Comparison of ENCODE assay signal across 17 cellular contexts in genomic region chr5:102856374-102856748, GRCh38.
DNase-seq lines count a peak whose midpoint lies in the region; ATAC-seq, FAIRE-seq and TF ChIP-seq lines count a peak whose summit lies in the region.
"Had no signal": no experiment of that assay in that cellular context is flagged by ENCODE, and none has a peak within 500 bp of the region (broad histone marks: within the 10 kb centered on the region; RNA-seq: fewer than 3 reads in every experiment).

No MANE protein-coding gene starts in this region.

- H2AFZ ChIP-seq in keratinocyte (ENCODE audit: control insufficient read depth, low read length) = no peak overlapping the region
- H2AFZ ChIP-seq: PC-9 had no signal

- no peak overlapping the region for H3K9ac ChIP-seq in keratinocyte (ENCODE audit: control insufficient read depth, extremely low read depth, insufficient read depth, low read length)

- peaks cover 22% of the 10 kb centered on the region for H3K4me1 Mint-ChIP-seq in MCF 10A (ENCODE audit: insufficient read depth, unreplicated experiment)

- TF ChIP-seq CTCF in MCF 10A (IDR thresholded peaks at IDR 0.05; ENCODE audit: unreplicated experiment) (no peak), breast epithelium (IDR thresholded peaks at IDR 0.05) (no peak), cardiac fibroblast (IDR thresholded peaks at IDR 0.05; ENCODE audit: low read depth, low read length) (no peak), keratinocyte (optimal IDR thresholded peaks at IDR 0.05 in 1 of 3, IDR thresholded peaks at IDR 0.05 in 1 of 3, conservative IDR thresholded peaks at IDR 0.05 in 1 of 3; ENCODE audit: extremely low read depth in 1 of 3, insufficient read depth in 2 of 3, low read length in 3 of 3) (no peak)

- H3K4me2 ChIP-seq in keratinocyte (ENCODE audit: control insufficient read depth, extremely low read depth, insufficient read depth, low read depth, low read length) = peak overlapping the region; percentile 41
- H3K4me2 ChIP-seq: PC-9 had no signal

- H3K27me3 ChIP-seq in breast epithelium (no peaks in the 10 kb centered on the region), keratinocyte (ENCODE audit: control insufficient read depth, extremely low read depth, insufficient read depth, low read length) (no peaks in the 10 kb centered on the region)

- H3K4me3 Mint-ChIP-seq in MCF 10A (ENCODE audit: unreplicated experiment) = no peak overlapping the region
- H3K4me3 Mint-ChIP-seq: activated CD4-positive, alpha-beta memory T cell treated with anti-CD3 and anti-CD28 coated beads, Interleukin-2, amount 10 ng/mL, durations not matched to agents 7 days and 5 days had no signal

- dilution Hi-C loops in keratinocyte (cut with MboI; ENCODE audit: extremely low pct_ligation_motif_present, low sequenced_read_pairs) = no loop called here

- H3K27me3 Mint-ChIP-seq in MCF 10A (ENCODE audit: insufficient read depth, unreplicated experiment) = no peaks in the 10 kb centered on the region
- H3K27me3 Mint-ChIP-seq: activated CD4-positive, alpha-beta memory T cell treated with anti-CD3 and anti-CD28 coated beads, Interleukin-2, amount 10 ng/mL, durations not matched to agents 7 days and 5 days had no signal

- H3K9me3 ChIP-seq in breast epithelium = no peaks in the 10 kb centered on the region
- H3K9me3 ChIP-seq in keratinocyte (ENCODE audit: control insufficient read depth, low read depth, low read length) = no peaks in the 10 kb centered on the region

- ATAC-seq in GM18502 (IDR thresholded peaks at IDR 0.05; ENCODE audit: poor library complexity, unreplicated experiment) = no peak

- DNase-seq in MCF 10A (ENCODE audit: unreplicated experiment) (peak; percentile 13), breast epithelium (ENCODE audit: low spot score in 2 of 2) (no peak), cardiac fibroblast (ENCODE audit: low read depth in 2 of 2) (peak; percentile 49 to 69), keratinocyte (ENCODE audit: low read depth, low spot score) (no peak), NCI-H128 (lab: John Stamatoyannopoulos, UW; ENCODE audit: unreplicated experiment) (no peak), mucosa of gallbladder (ENCODE audit: low spot score) (no peak), SIG-M5 treated with dmso at 0.1 percent for 504 hours (lab: John Stamatoyannopoulos, UW; ENCODE audit: unreplicated experiment) (no peak)
- DNase-seq: activated CD4-positive, alpha-beta memory T cell treated with anti-CD3 and anti-CD28 coated beads, Interleukin-2, amount 10 ng/mL, durations not matched to agents 7 days and 5 days; activated naive CD4-positive, alpha-beta T cell treated with Interleukin-2 at 50 U/mL for 16 hours; DMS79 treated with DMSO at 0.1 percent for 48 hours; hippocampal formation; mesendoderm; NCI-H2227 treated with DMSO at 0.1 percent for 48 hours; PC-9; T-helper 9 cell had no signal

- BruUV-seq in MCF 10A (replicated peaks; lab: Mats Ljungman, UMichigan) = no TSS peak

- H3K9me1 ChIP-seq in keratinocyte (ENCODE audit: control insufficient read depth, extremely low read depth, insufficient read depth, low read length) = no peaks in the 10 kb centered on the region

- H3K79me2 ChIP-seq in keratinocyte (ENCODE audit: control insufficient read depth, insufficient read depth, low read length) = no peaks in the 10 kb centered on the region

- CTCF ChIA-PET in MCF 10A (lab: Yijun Ruan, JAX) = no interaction called here

- H3K4me1 ChIP-seq in breast epithelium (no peaks in the 10 kb centered on the region), keratinocyte (ENCODE audit: control insufficient read depth, extremely low read depth, insufficient read depth, low read length) (peaks cover 22% of the 10 kb centered on the region)

- no peak for FAIRE-seq in keratinocyte (lab: Jason Lieb, UNC)

- H3K4me3 ChIP-seq in breast epithelium (no peak overlapping the region), cardiac fibroblast (replicated peaks in 1 of 2; ENCODE audit: low read depth in 2 of 2, low read length in 2 of 2) (no peak overlapping the region), keratinocyte (ENCODE audit: control insufficient read depth in 2 of 3, extremely low read depth in 1 of 3, insufficient read depth in 2 of 3, low read depth in 1 of 3, low read length in 3 of 3) (no peak overlapping the region)
- H3K4me3 ChIP-seq: PC-9 had no signal

- H4K20me1 ChIP-seq in keratinocyte (ENCODE audit: control insufficient read depth, extremely low read depth, insufficient read depth, low read length) = no peaks in the 10 kb centered on the region

- TF ChIP-seq POLR2A in breast epithelium (IDR thresholded peaks at IDR 0.05) = no peak

- H3K36me3 Mint-ChIP-seq in MCF 10A (ENCODE audit: insufficient read depth, unreplicated experiment) = no peaks in the 10 kb centered on the region

- no peak overlapping the region for H3K27ac Mint-ChIP-seq in MCF 10A (ENCODE audit: low read depth, unreplicated experiment)
- H3K27ac Mint-ChIP-seq: activated CD4-positive, alpha-beta memory T cell treated with anti-CD3 and anti-CD28 coated beads, Interleukin-2, amount 10 ng/mL, durations not matched to agents 7 days and 5 days had no signal

- no peaks in the 10 kb centered on the region for H3K9me3 Mint-ChIP-seq in MCF 10A (ENCODE audit: unreplicated experiment)
- H3K9me3 Mint-ChIP-seq: activated CD4-positive, alpha-beta memory T cell treated with anti-CD3 and anti-CD28 coated beads, Interleukin-2, amount 10 ng/mL, durations not matched to agents 7 days and 5 days had no signal

- no peak overlapping the region for H3K27ac ChIP-seq in breast epithelium
- H3K27ac ChIP-seq in keratinocyte (ENCODE audit: control insufficient read depth, insufficient read depth, low read length) = no peak overlapping the region
- H3K27ac ChIP-seq: 22Rv1, PC-9 had no signal

- intact Hi-C loops in MCF 10A (cut with micrococcal nuclease) (no loop called here), breast epithelium (cut with DNase I; ENCODE audit: low total_unique reads) (no loop called here)

- H3K36me3 ChIP-seq in breast epithelium (no peaks in the 10 kb centered on the region), keratinocyte (ENCODE audit: control insufficient read depth in 2 of 2, extremely low read depth in 1 of 2, insufficient read depth in 2 of 2, low read length in 2 of 2) (peaks cover 0 to 2% of the 10 kb centered on the region in 2 experiments)

- POLR2A ChIA-PET in MCF 10A (lab: Yijun Ruan, JAX) = interaction anchor here (0.7 to 1.6 kb wide), 6 partner anchors 9 to 193 kb away, joined by 3 to 9 read pairs (median 3); no protein-coding TSS in a partner anchor

Comparison
In these comparisons a context has a peak if more than half of its experiments do, and no peak if none do; other contexts are left out.
1. DNase-seq: peak in MCF 10A (single experiment) and cardiac fibroblast (2 of 2); none in breast epithelium (0 of 2), keratinocyte (single experiment), NCI-H128 (single experiment), mucosa of gallbladder (single experiment) and SIG-M5 treated with dmso at 0.1 percent for 504 hours (single experiment).